Comparison of ENCODE assay signal across 8 cellular contexts in genomic region chr1:99850458-99850974, GRCh38. TPM values are rescaled to one million over a fixed set of nuclear protein-coding genes. Genes with fewer than 3 reads are reported as not detected.
DNase-seq lines count a peak whose midpoint lies in the region; ATAC-seq and TF ChIP-seq lines count a peak whose summit lies in the region.

No MANE protein-coding gene starts in this region.

- no peaks in the 10 kb centered on the region for H3K27me3 Mint-ChIP-seq in Calu3 (ENCODE audit: unreplicated experiment)

- H3K36me3 ChIP-seq in duodenal mucosa (ENCODE audit: control insufficient read depth in 1 of 2, insufficient read depth in 2 of 2, low read length in 2 of 2): no peaks in the 10 kb centered on the region
- H3K36me3 ChIP-seq in mucosa of stomach (ENCODE audit: control insufficient read depth, insufficient read depth, low read length): no peaks in the 10 kb centered on the region

- ATAC-seq in GM21717 (IDR thresholded peaks at IDR 0.05; ENCODE audit: unreplicated experiment): peak; percentile 14
- ATAC-seq in HG02970 (IDR thresholded peaks at IDR 0.05; ENCODE audit: low FRiP score, unreplicated experiment): no peak

- no peaks in the 10 kb centered on the region for H3K9me3 ChIP-seq in duodenal mucosa (ENCODE audit: control insufficient read depth in 1 of 2, low read length in 2 of 2)
- no peaks in the 10 kb centered on the region for H3K9me3 ChIP-seq in mucosa of stomach (ENCODE audit: control insufficient read depth, low read length)

- TF ChIP-seq CTCF in Calu3 (IDR thresholded peaks at IDR 0.05; ENCODE audit: unreplicated experiment): no peak

- H3K27me3 ChIP-seq in duodenal mucosa (ENCODE audit: control insufficient read depth in 1 of 2, insufficient read depth in 2 of 2, low read length in 2 of 2) (no peaks in the 10 kb centered on the region), mucosa of stomach (ENCODE audit: control insufficient read depth, insufficient read depth, low read length) (no peaks in the 10 kb centered on the region)

- no TSS peak for BruUV-seq in Calu3 (replicated peaks; lab: Mats Ljungman, UMichigan)

- H3K4me1 ChIP-seq in duodenal mucosa (ENCODE audit: control insufficient read depth in 1 of 2, insufficient read depth in 2 of 2, low read length in 2 of 2) (peaks cover 5% of the 10 kb centered on the region in 2 donors), mucosa of stomach (ENCODE audit: control insufficient read depth, insufficient read depth, low read length) (no peaks in the 10 kb centered on the region)

- peak overlapping the region; percentile 81 for H3K27ac ChIP-seq in duodenal mucosa (ENCODE audit: low read depth, low read length)

- H3K9me3 Mint-ChIP-seq in Calu3 (ENCODE audit: low read depth, unreplicated experiment): no peaks in the 10 kb centered on the region

- H3K9ac ChIP-seq in duodenal mucosa (ENCODE audit: low read depth in 1 of 2, low read length in 2 of 2) (peak overlapping the region; percentile 79 to 85), mucosa of stomach (ENCODE audit: low read length) (peak overlapping the region; percentile 91)

- peaks cover 19% of the 10 kb centered on the region for H3K36me3 Mint-ChIP-seq in Calu3 (ENCODE audit: insufficient read depth, unreplicated experiment)

- peak overlapping the region; percentile 81 for H3K27ac Mint-ChIP-seq in Calu3 (ENCODE audit: unreplicated experiment)

- H3K4me1 Mint-ChIP-seq in Calu3 (ENCODE audit: low read depth, unreplicated experiment): peaks cover 15% of the 10 kb centered on the region

- CTCF ChIA-PET in Calu3 (lab: Charles Lee): no interaction called here

- H3K4me3 Mint-ChIP-seq in Calu3 (ENCODE audit: low read depth, unreplicated experiment): peak overlapping the region; percentile 87

- H3K4me3 ChIP-seq in duodenal mucosa (ENCODE audit: low read depth in 1 of 2, low read length in 2 of 2) (peak overlapping the region; percentile 98 to 99), mucosa of stomach (ENCODE audit: low read length) (peak overlapping the region; percentile 97)

- no peak for DNase-seq in Calu3
- DNase-seq in NCI-H69 (lab: John Stamatoyannopoulos, UW): peak; percentile 74
- no peak for DNase-seq in mesenteric fat pad (ENCODE audit: low spot score)
- DNase-seq in T-helper 9 cell: no peak

- intact Hi-C loops in Calu3 (cut with micrococcal nuclease; ENCODE audit: unreplicated experiment): no loop called here

RNA-seq across cellular contexts. Expression of gene AGL, which starts 0.4 kb away (rescaled TPM):
- total RNA-seq in Calu3 (2022) (9.0 and 10.9 TPM in 2 replicates), mesenteric fat pad (17.5 TPM)
